13 cellular contexts compared by ENCODE assay signal in the genomic region with DNA sequence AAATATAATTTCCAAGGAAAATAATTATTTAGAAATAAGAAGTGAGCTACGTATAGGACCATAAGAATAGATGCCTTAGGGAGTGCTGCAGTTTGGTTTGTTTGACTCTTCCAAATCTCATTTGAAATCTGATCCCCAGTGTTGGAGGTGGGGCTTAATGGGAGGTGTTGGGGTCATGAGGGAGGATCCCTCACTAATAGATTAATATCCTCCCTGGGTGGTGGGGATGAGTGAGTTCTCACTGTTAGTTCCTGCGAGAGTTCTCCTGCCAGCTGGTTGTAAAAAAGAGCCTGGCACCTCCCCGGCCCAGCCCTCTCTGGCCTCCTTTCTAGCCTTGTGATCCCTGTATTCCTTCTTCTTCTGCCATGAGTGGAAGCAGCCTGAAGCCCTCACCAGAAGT.
"Had no signal": no experiment of that assay in that cellular context is flagged by ENCODE, and none has a peak within 500 bp of the region (broad histone marks: within the 10 kb centered on the region; RNA-seq: fewer than 3 reads in every experiment).

No MANE protein-coding gene starts in this region.

- H3K4me1 ChIP-seq: pancreas, transverse colon had no signal

- DNase-seq: activated B cell treated with CpG ODN at 0.5 μM for 24 hours; activated CD4-positive, alpha-beta T cell treated with anti-CD3 and anti-CD28 coated beads, Interleukin-2, amount 10 ng/mL, durations not matched to agents 24 days and 14 days; activated naive CD4-positive, alpha-beta T cell; activated naive CD8-positive, alpha-beta T cell treated with anti-CD3 and anti-CD28 coated beads, Interleukin-2, amount 10 ng/mL, durations not matched to agents 7 days and 5 days; brain microvascular endothelial cell; effector CD8-positive, alpha-beta T cell; glutamatergic neuron; immature natural killer cell; lower lobe of right lung; pancreas; T-helper 2 cell; transverse colon had no signal

- ATAC-seq: stimulated activated memory B cell treated with anti-CD40 and anti-IgM and Interleukin-4, amounts not matched to agents 10 μg/mL and 1 μg/mL and 100 μg/mL, for 72 hours had no signal

- H3K27ac ChIP-seq: brain microvascular endothelial cell, lower lobe of right lung, pancreas, transverse colon had no signal

- H3K27me3 ChIP-seq: brain microvascular endothelial cell, pancreas, transverse colon had no signal

- H3K36me3 ChIP-seq: brain microvascular endothelial cell, lower lobe of right lung, pancreas, transverse colon had no signal

- H3K4me3 ChIP-seq: lower lobe of right lung, pancreas, transverse colon had no signal

- H3K9me3 ChIP-seq: lower lobe of right lung, pancreas, transverse colon had no signal
